In genomic region chr3:153192327-153192726, GRCh38 we compare ENCODE assay signal across 21 cellular contexts.
"Had no signal": no experiment of that assay in that cellular context is flagged by ENCODE, and none has a peak within 500 bp of the region (broad histone marks: within the 10 kb centered on the region; RNA-seq: fewer than 3 reads in every experiment).

No MANE protein-coding gene starts in this region.

- H2AFZ ChIP-seq: hepatocyte, neural progenitor cell had no signal

- H3K9ac ChIP-seq: neural progenitor cell had no signal

- H3K4me3 ChIP-seq: esophagus muscularis mucosa, hepatocyte, left ventricle myocardium inferior, lower lobe of right lung, neural progenitor cell, ovary, right atrium auricular region, smooth muscle cell, tibial artery, upper lobe of left lung, uterus had no signal

- H3K4me2 ChIP-seq: hepatocyte, neural progenitor cell, smooth muscle cell had no signal

- H3K4me1 ChIP-seq: left ventricle myocardium inferior, lower lobe of right lung, neural progenitor cell, right atrium auricular region, tibial artery, upper lobe of left lung, uterus had no signal

- DNase-seq: effector memory CD4-positive, alpha-beta T cell; foreskin melanocyte; head of caudate nucleus; kidney; left cardiac atrium; left ventricle myocardium inferior; lower lobe of right lung; nucleus accumbens; ovary; stimulated activated CD4-positive, alpha-beta T cell treated with anti-CD3 and anti-CD28 coated beads, Interleukin-2, amount 100 ng/mL, for 48 hours; stimulated activated naive CD8-positive, alpha-beta T cell treated with anti-CD3 and anti-CD28 coated beads, Interleukin-15, Interleukin-2, amounts not matched to agents 100 U/mL and 50 U/mL, for 24 hours; tibial artery; upper lobe of left lung; uterus had no signal

- H3K79me2 ChIP-seq: hepatocyte had no signal

- ATAC-seq: left cardiac atrium; lower lobe of right lung; natural killer cell treated with Interleukin-12 subunit alpha and Interleukin-12 subunit beta and Interleukin-15 and Interleukin-18, amount 100 ng/mL, for 72 hours; stimulated activated naive CD8-positive, alpha-beta T cell treated with anti-CD3 and anti-CD28 coated beads, Interleukin-15, Interleukin-2, amounts not matched to agents 100 U/mL and 50 U/mL, for 24 hours had no signal

- H3K36me3 ChIP-seq: esophagus muscularis mucosa, left ventricle myocardium inferior, lower lobe of right lung, neural progenitor cell, ovary, right atrium auricular region, tibial artery, upper lobe of left lung, uterus had no signal

- H3K27me3 ChIP-seq: esophagus muscularis mucosa, hepatocyte, neural progenitor cell, right atrium auricular region, tibial artery, upper lobe of left lung, uterus had no signal

- H3K27ac ChIP-seq: epithelial cell of prostate, esophagus muscularis mucosa, hepatocyte, left ventricle myocardium inferior, lower lobe of right lung, neural progenitor cell, ovary, right atrium auricular region, tibial artery, upper lobe of left lung, uterus had no signal

- H3K9me3 ChIP-seq: esophagus muscularis mucosa, left ventricle myocardium inferior, lower lobe of right lung, ovary, right atrium auricular region, tibial artery, upper lobe of left lung, uterus had no signal
